ENCODE assay signal across 19 cellular contexts in genomic region chr3:55074861-55075260, GRCh38.
"Had no signal": no experiment of that assay in that cellular context is flagged by ENCODE, and none has a peak within 500 bp of the region (broad histone marks: within the 10 kb centered on the region; RNA-seq: fewer than 3 reads in every experiment).

No MANE protein-coding gene starts in this region.

- H3K9ac ChIP-seq: neural progenitor cell had no signal

- H3K4me3 ChIP-seq: colonic mucosa, hepatocyte, left ventricle myocardium inferior, lower lobe of right lung, neural progenitor cell, ovary, right atrium auricular region, testis, transverse colon had no signal

- H3K36me3 ChIP-seq: colonic mucosa, left ventricle myocardium inferior, lower lobe of right lung, neural progenitor cell, ovary, right atrium auricular region, transverse colon had no signal

- H3K27me3 ChIP-seq: colonic mucosa, hepatocyte, neural progenitor cell, ovary, right atrium auricular region, testis, transverse colon had no signal

- DNase-seq: colonic mucosa; effector CD4-positive, alpha-beta T cell; endodermal cell; foreskin melanocyte; head of caudate nucleus; kidney; left cardiac atrium; left ventricle myocardium inferior; lower lobe of right lung; nucleus accumbens; ovary; stimulated activated CD4-positive, alpha-beta T cell treated with anti-CD3 and anti-CD28 coated beads, Interleukin-4, amount 100 ng/mL, for 24 hours; testis; transverse colon had no signal

- H3K4me1 ChIP-seq: colonic mucosa, left ventricle myocardium inferior, lower lobe of right lung, neural progenitor cell, right atrium auricular region, testis, transverse colon had no signal

- ATAC-seq: left cardiac atrium; lower lobe of right lung; natural killer cell treated with Interleukin-12 subunit alpha and Interleukin-12 subunit beta and Interleukin-15 and Interleukin-18, amount 100 ng/mL, for 72 hours; stimulated activated memory B cell treated with anti-CD40 and anti-IgM and Interleukin-4, amounts not matched to agents 10 μg/mL and 1 μg/mL and 100 μg/mL, for 72 hours had no signal

- H3K4me2 ChIP-seq: hepatocyte, neural progenitor cell had no signal

- H3K9me3 ChIP-seq: colonic mucosa, left ventricle myocardium inferior, lower lobe of right lung, ovary, right atrium auricular region, testis, transverse colon had no signal
